23 cellular contexts compared by ENCODE assay signal in genomic region chr22:47267531-47268282, GRCh38.
"Had no signal": no experiment of that assay in that cellular context is flagged by ENCODE, and none has a peak within 500 bp of the region (broad histone marks: within the 10 kb centered on the region; RNA-seq: fewer than 3 reads in every experiment).

No MANE protein-coding gene starts in this region.

- ATAC-seq: heart right ventricle; naive thymus-derived CD8-positive, alpha-beta T cell; right lobe of liver; stimulated activated naive B cell treated with anti-CD40 and anti-IgM and Interleukin-4, amounts not matched to agents 10 μg/mL and 1 μg/mL and 100 μg/mL, for 72 hours; stimulated activated naive CD8-positive, alpha-beta T cell treated with anti-CD3 and anti-CD28 coated beads, Interleukin-15, Interleukin-2, amounts not matched to agents 100 U/mL and 50 U/mL, for 24 hours had no signal

- H3K4me2 ChIP-seq: hepatocyte had no signal

- H3K9ac ChIP-seq: parathyroid adenoma had no signal

- H2AFZ ChIP-seq: hepatocyte, parathyroid adenoma had no signal

- H3K79me2 ChIP-seq: hepatocyte, parathyroid adenoma had no signal

- H3K27ac ChIP-seq: heart right ventricle, hepatocyte, left ventricle myocardium inferior, parathyroid adenoma, right atrium auricular region, right lobe of liver, skin epidermis, stomach, testis, thyroid gland, transverse colon, upper lobe of left lung had no signal

- H3K36me3 ChIP-seq: heart right ventricle, left ventricle myocardium inferior, right atrium auricular region, right lobe of liver, stomach, thyroid gland, transverse colon, upper lobe of left lung had no signal

- DNase-seq: heart right ventricle; islet precursor cell; left ventricle myocardium inferior; naive thymus-derived CD8-positive, alpha-beta T cell; nucleus accumbens; stimulated activated CD4-positive, alpha-beta T cell treated with anti-CD3 and anti-CD28 coated beads, Interleukin-12 subunit alpha, Interleukin-12 subunit beta, amount 100 ng/mL, for 4 hours; stimulated activated CD4-positive, alpha-beta T cell treated with anti-CD3 and anti-CD28 coated beads, Interleukin-15, amount 100 ng/mL, for 24 hours; stimulated activated CD4-positive, alpha-beta T cell treated with anti-CD3 and anti-CD28 coated beads, Interleukin-2, amount 100 ng/mL, for 24 hours; stimulated activated CD4-positive, alpha-beta T cell treated with anti-CD3 and anti-CD28 coated beads, Interleukin-4, amount 100 ng/mL, for 1 hour; stimulated activated naive B cell treated with anti-CD40 and anti-IgM and Interleukin-4, amounts not matched to agents 10 μg/mL and 1 μg/mL and 100 μg/mL, for 72 hours; stimulated activated naive CD8-positive, alpha-beta T cell treated with anti-CD3 and anti-CD28 coated beads, Interleukin-15, Interleukin-2, amounts not matched to agents 100 U/mL and 50 U/mL, for 24 hours; stomach; testis; thyroid gland; transverse colon; upper lobe of left lung had no signal

- H3K27me3 ChIP-seq: hepatocyte, right atrium auricular region, right lobe of liver, stomach, testis, thyroid gland, transverse colon, upper lobe of left lung had no signal

- FAIRE-seq: urothelium cell line had no signal

- H3K4me3 ChIP-seq: heart right ventricle, hepatocyte, left ventricle myocardium inferior, lung, right atrium auricular region, right lobe of liver, skin epidermis, stomach, testis, thyroid gland, transverse colon, upper lobe of left lung had no signal

- H3K9me3 ChIP-seq: right lobe of liver, testis, thyroid gland had no signal

- H3K4me1 ChIP-seq: heart right ventricle, left ventricle myocardium inferior, parathyroid adenoma, right atrium auricular region, right lobe of liver, stomach, thyroid gland, transverse colon, upper lobe of left lung had no signal
